In the genomic region with DNA sequence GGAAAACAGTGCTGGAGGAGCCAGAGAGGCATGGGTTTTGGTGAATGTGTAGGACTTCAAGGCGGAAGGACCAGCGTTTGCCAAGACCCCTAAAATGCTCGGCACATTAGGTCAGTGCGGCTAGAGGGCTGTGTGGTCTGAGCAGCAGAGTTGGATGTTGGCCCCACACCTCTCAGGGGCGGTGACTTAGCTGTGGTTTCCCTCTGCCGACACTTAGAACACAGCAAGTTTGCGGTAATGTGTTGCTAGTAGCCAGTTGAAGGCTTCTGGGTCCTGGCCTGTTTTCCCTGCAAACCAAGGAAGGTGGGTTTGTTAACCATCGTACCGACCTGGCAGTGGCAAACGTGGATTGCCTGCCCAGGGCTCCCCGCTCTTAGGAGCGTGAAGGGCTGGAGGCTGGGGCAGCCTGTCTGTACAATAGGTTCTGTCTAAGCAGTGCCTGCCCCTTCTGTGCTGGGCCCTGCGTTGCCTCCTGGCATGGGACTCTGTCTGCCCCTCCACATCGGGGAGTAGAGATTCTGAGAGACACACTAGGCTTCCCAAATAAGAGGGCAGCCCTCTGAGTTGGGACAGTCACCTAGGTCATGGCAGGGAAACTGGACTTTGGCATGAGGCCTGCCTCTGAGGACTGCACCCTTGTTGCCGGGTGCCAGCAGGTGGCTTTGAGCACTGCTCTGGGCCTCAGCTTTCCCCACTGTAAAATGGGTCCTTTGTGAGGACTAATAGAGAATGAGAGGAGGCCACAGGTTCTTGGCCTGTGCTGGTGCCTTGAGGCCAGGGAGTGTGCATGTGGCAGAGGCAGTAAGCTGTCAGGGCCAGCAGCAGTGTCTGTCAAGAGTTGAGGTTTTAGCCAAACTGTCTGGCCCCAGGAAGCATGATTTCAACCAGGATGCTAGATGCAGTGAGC, we compare ENCODE assay signal across 30 cellular contexts. TPM values are rescaled to one million over a fixed set of nuclear protein-coding genes. Genes with fewer than 3 reads are reported as not detected.
A peak's percentile ranks its signal among the peaks of the same experiment; 100 is the strongest.
DNase-seq lines count a peak whose midpoint lies in the region; ATAC-seq, FAIRE-seq and TF ChIP-seq lines count a peak whose summit lies in the region.
"Had no signal": no experiment of that assay in that cellular context is flagged by ENCODE, and none has a peak within 500 bp of the region (broad histone marks: within the 10 kb centered on the region; RNA-seq: fewer than 3 reads in every experiment).

No MANE protein-coding gene starts in this region.

- peak overlapping the region; percentile 44 for H3K27ac Mint-ChIP-seq in activated T-cell treated with anti-CD3 and anti-CD28 coated beads, Interleukin-2, amount 50 U/mL, for 24 hours
- peak overlapping the region; percentile 36 for H3K27ac Mint-ChIP-seq in stimulated activated memory B cell treated with anti-CD40 and anti-IgM and Interleukin-4, amounts not matched to agents 10 μg/mL and 1 μg/mL and 100 μg/mL, for 72 hours
- peak overlapping the region in 2 of 7 donors; percentile 58 to 78 for H3K27ac Mint-ChIP-seq in CD4-positive, alpha-beta memory T cell
- H3K27ac Mint-ChIP-seq: activated B cell treated with CpG ODN at 0.5 μM for 24 hours, type B pancreatic cell had no signal

- H3K27me3 Mint-ChIP-seq in activated T-cell treated with anti-CD3 and anti-CD28 coated beads, Interleukin-2, amount 50 U/mL, for 24 hours, result no peaks in the 10 kb centered on the region
- H3K27me3 Mint-ChIP-seq in stimulated activated memory B cell treated with anti-CD40 and anti-IgM and Interleukin-4, amounts not matched to agents 10 μg/mL and 1 μg/mL and 100 μg/mL, for 72 hours, result no peaks in the 10 kb centered on the region
- H3K27me3 Mint-ChIP-seq in CD4-positive, alpha-beta memory T cell, result no peaks in the 10 kb centered on the region
- H3K27me3 Mint-ChIP-seq: activated B cell treated with CpG ODN at 0.5 μM for 24 hours, type B pancreatic cell had no signal

- CTCF ChIA-PET in CD4-positive, alpha-beta memory T cell (lab: Charles Lee; ENCODE audit: partially characterized antibody), result interaction anchor here (1.0 to 2.2 kb wide), 2 partner anchors 61 to 101 kb away, joined by 4 to 5 read pairs; no protein-coding TSS in a partner anchor

- no peak for FAIRE-seq in RCC 7860 (lab: Jason Lieb, UNC)
- FAIRE-seq: endometrium, frontal cortex had no signal

- H3K27me3 ChIP-seq in layer of hippocampus (ENCODE audit: control insufficient read depth, insufficient read depth, low read length) (no peaks in the 10 kb centered on the region), testis (no peaks in the 10 kb centered on the region)
- no peaks in the 10 kb centered on the region for H3K27me3 ChIP-seq in CD4-positive, alpha-beta memory T cell (ENCODE audit: insufficient read depth, low read length)
- H3K27me3 ChIP-seq: hepatocyte, left lung, stomach had no signal

- peaks cover 73% of the 10 kb centered on the region for H3K36me3 Mint-ChIP-seq in activated T-cell treated with anti-CD3 and anti-CD28 coated beads, Interleukin-2, amount 50 U/mL, for 24 hours (ENCODE audit: low read depth)
- H3K36me3 Mint-ChIP-seq in stimulated activated memory B cell treated with anti-CD40 and anti-IgM and Interleukin-4, amounts not matched to agents 10 μg/mL and 1 μg/mL and 100 μg/mL, for 72 hours, result peaks cover 53% of the 10 kb centered on the region
- H3K36me3 Mint-ChIP-seq in CD4-positive, alpha-beta memory T cell, result peaks cover 36 to 66% of the 10 kb centered on the region in 2 donors

- TF ChIP-seq CTCF in VCaP (conservative IDR thresholded peaks at IDR 0.05) (no peak), testis (IDR thresholded peaks at IDR 0.05) (no peak)

- peaks cover 4% of the 10 kb centered on the region for H3K4me1 ChIP-seq in testis
- no peaks in the 10 kb centered on the region for H3K4me1 ChIP-seq in CD4-positive, alpha-beta memory T cell (ENCODE audit: insufficient read depth, low read length)
- H3K4me1 ChIP-seq: stomach had no signal

- peak; percentile 23 for DNase-seq in activated T-cell treated with anti-CD3 and anti-CD28 coated beads, Interleukin-2, amount 50 U/mL, for 24 hours
- no peak for DNase-seq in activated T-cell treated with anti-CD3 and anti-CD28 coated beads, Interleukin-2, amount 50 U/mL, for 48 hours
- DNase-seq in testis, result no peak
- no peak for DNase-seq in RCC 7860 (ENCODE audit: low spot score)
- no peak for DNase-seq in CD4-positive, alpha-beta memory T cell
- DNase-seq: activated B cell treated with CpG ODN at 0.5 μM for 24 hours; activated CD4-positive, alpha-beta T cell treated with anti-CD3 and anti-CD28 coated beads, Interleukin-2, amount 50 U/mL, for 48 hours; activated naive CD4-positive, alpha-beta T cell; amniotic stem cell; COR-L47; DMS53; GDM1; mesendoderm; MM.1S; NCI-H2029; NCI-H526 treated with DMSO at 0.1 percent for 48 hours; occipital lobe; SHP77 treated with DMSO at 0.1 percent for 48 hours; stomach; T-helper 9 cell had no signal

- no peak overlapping the region for H3K4me3 ChIP-seq in testis
- no peak overlapping the region for H3K4me3 ChIP-seq in CD4-positive, alpha-beta memory T cell (ENCODE audit: low read length in 2 of 2)
- H3K4me3 ChIP-seq: coronary artery, hepatocyte, left lung, stomach had no signal

- H3K9me3 Mint-ChIP-seq in activated T-cell treated with anti-CD3 and anti-CD28 coated beads, Interleukin-2, amount 50 U/mL, for 24 hours, result no peaks in the 10 kb centered on the region
- no peaks in the 10 kb centered on the region for H3K9me3 Mint-ChIP-seq in stimulated activated memory B cell treated with anti-CD40 and anti-IgM and Interleukin-4, amounts not matched to agents 10 μg/mL and 1 μg/mL and 100 μg/mL, for 72 hours
- H3K9me3 Mint-ChIP-seq in CD4-positive, alpha-beta memory T cell, result peaks cover 0 to 7% (median 0%) of the 10 kb centered on the region in 8 donors
- H3K9me3 Mint-ChIP-seq: activated B cell treated with CpG ODN at 0.5 μM for 24 hours, type B pancreatic cell had no signal

- H3K27ac ChIP-seq in VCaP (peak overlapping the region; percentile 84), layer of hippocampus (ENCODE audit: low read depth, low read length) (peak overlapping the region; percentile 52), testis (no peak overlapping the region)
- no peak overlapping the region for H3K27ac ChIP-seq in CD4-positive, alpha-beta memory T cell (ENCODE audit: low read depth, low read length)
- H3K27ac ChIP-seq: coronary artery, hepatocyte, KMS-11, left lung, stomach had no signal

- POLR2A ChIA-PET in CD4-positive, alpha-beta memory T cell (lab: Charles Lee; ENCODE audit: partially characterized antibody), result interaction anchor here (1.1 to 1.3 kb wide), 2 partner anchors 10 to 37 kb away, joined by 3 to 4 read pairs; a partner anchor contains a TSS

- no peak for TF ChIP-seq POLR2A in testis (IDR thresholded peaks at IDR 0.05)

- 84 to 86% methylated on average over 15 of the region's 15 CpGs for WGBS in testis, 2 donors

- no peak overlapping the region for H3K4me3 Mint-ChIP-seq in activated T-cell treated with anti-CD3 and anti-CD28 coated beads, Interleukin-2, amount 50 U/mL, for 24 hours
- no peak overlapping the region for H3K4me3 Mint-ChIP-seq in stimulated activated memory B cell treated with anti-CD40 and anti-IgM and Interleukin-4, amounts not matched to agents 10 μg/mL and 1 μg/mL and 100 μg/mL, for 72 hours
- peak overlapping the region in 1 of 8 donors; percentile 30 for H3K4me3 Mint-ChIP-seq in CD4-positive, alpha-beta memory T cell
- H3K4me3 Mint-ChIP-seq: activated B cell treated with CpG ODN at 0.5 μM for 24 hours, type B pancreatic cell had no signal

- intact Hi-C loops in testis (cut with DNase I; ENCODE audit: low total_unique reads), result no loop called here
- intact Hi-C loops in CD4-positive, alpha-beta memory T cell (cut with micrococcal nuclease), result no loop called here

- H3K9me3 ChIP-seq in testis, result no peaks in the 10 kb centered on the region
- H3K9me3 ChIP-seq in CD4-positive, alpha-beta memory T cell (ENCODE audit: control insufficient read depth in 1 of 2, low read length in 2 of 2), result no peaks in the 10 kb centered on the region
- H3K9me3 ChIP-seq: left lung, stomach had no signal

- ATAC-seq in stimulated activated memory B cell treated with anti-CD40 and anti-IgM and Interleukin-4, amounts not matched to agents 10 μg/mL and 1 μg/mL and 100 μg/mL, for 72 hours, result no peak
- ATAC-seq: left lung had no signal

- peaks cover 3% of the 10 kb centered on the region for H3K4me1 Mint-ChIP-seq in activated T-cell treated with anti-CD3 and anti-CD28 coated beads, Interleukin-2, amount 50 U/mL, for 24 hours (ENCODE audit: low read depth)
- peaks cover 21% of the 10 kb centered on the region for H3K4me1 Mint-ChIP-seq in stimulated activated memory B cell treated with anti-CD40 and anti-IgM and Interleukin-4, amounts not matched to agents 10 μg/mL and 1 μg/mL and 100 μg/mL, for 72 hours
- H3K4me1 Mint-ChIP-seq in CD4-positive, alpha-beta memory T cell, result peaks cover 0 to 11% (median 5%) of the 10 kb centered on the region in 4 donors
- H3K4me1 Mint-ChIP-seq: activated B cell treated with CpG ODN at 0.5 μM for 24 hours had no signal

- H3K36me3 ChIP-seq in testis (ENCODE audit: low read depth, missing control alignments), result no peaks in the 10 kb centered on the region
- H3K36me3 ChIP-seq in CD4-positive, alpha-beta memory T cell (ENCODE audit: insufficient read depth, low read length), result peaks cover 70% of the 10 kb centered on the region

RNA-seq across cellular contexts. Expression of a gene that starts 13.8 kb away (rescaled TPM):
- total RNA-seq in testis, result 10 to 100 TPM in 1 of 2 donors, 1 to 10 TPM in 1; 6.9 to 12.0 TPM
- polyA plus RNA-seq in testis (ENCODE audit: insufficient read depth, low read depth, low replicate concordance), result 8.7 TPM
- total RNA-seq in CD4-positive, alpha-beta memory T cell, result not detected
- polyA plus RNA-seq in CD4-positive, alpha-beta memory T cell, result not detected

RNA-seq across cellular contexts. Expression of a gene that starts 36.5 kb away (rescaled TPM):
- total RNA-seq in testis, result 10 to 100 TPM; 75.7 to 82.8 TPM
- polyA plus RNA-seq in testis (ENCODE audit: insufficient read depth, low read depth, low replicate concordance), result 82.7 TPM
- total RNA-seq in CD4-positive, alpha-beta memory T cell, result 100 to 1,000 TPM; 103 to 129 TPM
- polyA plus RNA-seq in CD4-positive, alpha-beta memory T cell, result 10 to 100 TPM; 48.5 to 65.3 TPM

Comparison
In these comparisons a context has a peak if more than half of its experiments do, and no peak if none do; other contexts are left out.
1. H3K27ac ChIP-seq: peak in VCaP (single experiment) and layer of hippocampus (single experiment); none in testis (0 of 2) and CD4-positive, alpha-beta memory T cell (single experiment).
2. RNA of a gene that starts 13.8 kb away (total RNA-seq): 6.9 to 12.0 TPM in testis; not detected in CD4-positive, alpha-beta memory T cell; every median in the first group is over 4 times any median in the second.